Comparison of ENCODE assay signal across 19 cellular contexts in the genomic region with DNA sequence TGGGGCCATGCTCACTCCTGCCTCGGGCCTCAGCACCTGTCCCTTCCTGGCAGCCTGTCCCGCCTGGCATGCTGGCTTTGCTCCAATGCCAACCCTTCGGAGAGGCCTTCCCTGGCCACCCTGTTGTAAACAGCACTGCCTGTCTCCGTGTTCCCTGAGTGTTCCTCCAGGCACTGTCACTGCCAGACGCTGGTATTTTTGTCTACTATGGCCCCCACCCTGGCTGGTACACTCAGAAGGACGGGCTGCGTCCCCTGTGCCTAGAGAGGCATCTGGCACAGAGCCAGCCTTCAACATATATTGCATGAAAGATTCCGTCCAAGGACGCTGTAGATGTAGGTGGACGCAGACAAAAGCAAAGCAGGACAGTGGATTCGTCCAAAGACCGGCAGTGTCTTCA. TPM values are rescaled to one million over a fixed set of nuclear protein-coding genes. Genes with fewer than 3 reads are reported as not detected.
DNase-seq lines count a peak whose midpoint lies in the region; ATAC-seq, FAIRE-seq and TF ChIP-seq lines count a peak whose summit lies in the region.
"Had no signal": no experiment of that assay in that cellular context is flagged by ENCODE, and none has a peak within 500 bp of the region (broad histone marks: within the 10 kb centered on the region; RNA-seq: fewer than 3 reads in every experiment).

No MANE protein-coding gene starts in this region.

- ATAC-seq in left lung (peak; percentile 26), WTC11 (no peak)

- H3K4me3 Mint-ChIP-seq in WTC11: no peak overlapping the region
- H3K4me3 Mint-ChIP-seq: nephron had no signal

- no peak overlapping the region for H3K27ac Mint-ChIP-seq in WTC11
- H3K27ac Mint-ChIP-seq: nephron had no signal

- intact Hi-C loops in left lung (cut with DNase I): no loop called here

- H3K27ac ChIP-seq in left lung (no peak overlapping the region), small intestine (ENCODE audit: low read depth in 1 of 2, low read length in 1 of 2) (peak overlapping the region in 1 of 2 donors; percentile 40)
- H3K27ac ChIP-seq: 22Rv1, cardiac muscle cell, sigmoid colon, suprapubic skin had no signal

- POLR2A ChIA-PET in WTC11 (lab: Charles Lee): no interaction called here

- DNase-seq in NCI-H1694 (lab: John Stamatoyannopoulos, UW): peak; percentile 34
- no peak for DNase-seq in NCI-H1694 treated with DMSO at 0.1 percent for 48 hours (lab: John Stamatoyannopoulos, UW)
- peak; percentile 23 for DNase-seq in cerebellar cortex (ENCODE audit: low spot score)
- DNase-seq in left lung: peak; percentile 38 to 77
- DNase-seq in small intestine: peak; percentile 76
- DNase-seq in stimulated activated naive CD4-positive, alpha-beta T cell (lab: John Stamatoyannopoulos, UW): no peak
- no peak for DNase-seq in stimulated activated CD4-positive, alpha-beta T cell treated with anti-CD3 and anti-CD28 coated beads, Interleukin-1b, Interleukin-23, amount 100 ng/mL, for 48 hours
- DNase-seq in WTC11 (ENCODE audit: low spot score): no peak
- DNase-seq: activated CD4-positive, alpha-beta T cell treated with anti-CD3 and anti-CD28 coated beads, Interleukin-2, amount 50 U/mL, for 4 hours; activated T-cell treated with anti-CD3 and anti-CD28 coated beads, Interleukin-2, amount 50 U/mL, for 48 hours; DMS 273 treated with DMSO at 0.1 percent for 48 hours; NCI-H1930; NCI-H69; sigmoid colon had no signal

- peaks cover 8% of the 10 kb centered on the region for H3K4me1 Mint-ChIP-seq in WTC11

- CTCF ChIA-PET in WTC11 (lab: Charles Lee): no interaction called here

- WGBS in small intestine, 3 donors: 14 to 49% (median 25%) methylated on average over 12 of the region's 12 CpGs

- H3K36me3 Mint-ChIP-seq in WTC11: no peaks in the 10 kb centered on the region

- H3K27me3 Mint-ChIP-seq in WTC11 (ENCODE audit: low read depth): no peaks in the 10 kb centered on the region

- no peak for FAIRE-seq in small intestine (lab: Jason Lieb, UNC)

- H3K9me3 ChIP-seq in left lung (no peaks in the 10 kb centered on the region), small intestine (ENCODE audit: control insufficient read depth, low read depth) (no peaks in the 10 kb centered on the region)
- H3K9me3 ChIP-seq: sigmoid colon, suprapubic skin had no signal

- H3K4me3 ChIP-seq in left lung: no peak overlapping the region
- no peak overlapping the region for H3K4me3 ChIP-seq in small intestine (ENCODE audit: low read depth in 1 of 2, low read length in 2 of 2)
- H3K4me3 ChIP-seq: cardiac muscle cell, sigmoid colon, suprapubic skin had no signal

- H3K9me3 Mint-ChIP-seq in WTC11: no peaks in the 10 kb centered on the region
- H3K9me3 Mint-ChIP-seq: nephron had no signal

- H3K36me3 ChIP-seq in left lung (no peaks in the 10 kb centered on the region), small intestine (ENCODE audit: control insufficient read depth in 2 of 2, insufficient read depth in 2 of 2, low read length in 2 of 2) (no peaks in the 10 kb centered on the region)
- H3K36me3 ChIP-seq: cardiac muscle cell, sigmoid colon, suprapubic skin had no signal

- H3K27me3 ChIP-seq in left lung (peaks cover 5 to 63% of the 10 kb centered on the region in 2 donors), small intestine (ENCODE audit: control insufficient read depth in 2 of 2, insufficient read depth in 2 of 2, low read length in 2 of 2) (no peaks in the 10 kb centered on the region)
- H3K27me3 ChIP-seq: cardiac muscle cell had no signal

- no peak for TF ChIP-seq CTCF in left lung (IDR thresholded peaks at IDR 0.05)
- no peak for TF ChIP-seq CTCF in WTC11 (IDR thresholded peaks at IDR 0.05)

- H3K4me1 ChIP-seq in left lung (no peaks in the 10 kb centered on the region), small intestine (ENCODE audit: control insufficient read depth in 2 of 2, insufficient read depth in 1 of 2, low read depth in 1 of 2, low read length in 1 of 2) (peaks cover 0 to 18% of the 10 kb centered on the region in 2 donors)

TF ChIP-seq in WTC11, 78 proteins besides CTCF, POLR2A, EP300 and RAD21 (continues in another document):
- TF ChIP-seq ZNF138 (CRISPR knock-in tag; conservative IDR thresholded peaks at IDR 0.05) (no peak), ELF4 (CRISPR knock-in tag; IDR thresholded peaks at IDR 0.05; ENCODE audit: low read depth) (no peak), SMAD4 (CRISPR knock-in tag; IDR thresholded peaks at IDR 0.05) (no peak), HMGA2 (CRISPR knock-in tag; IDR thresholded peaks at IDR 0.05) (no peak), ZNF281 (CRISPR knock-in tag; IDR thresholded peaks at IDR 0.05) (no peak), E2F1 (CRISPR knock-in tag; IDR thresholded peaks at IDR 0.05) (no peak), ZBTB21 (CRISPR knock-in tag; IDR thresholded peaks at IDR 0.05; ENCODE audit: borderline replicate concordance) (no peak), ZNF232 (CRISPR knock-in tag; IDR thresholded peaks at IDR 0.05) (no peak)
- TF ChIP-seq, protein P1, sequence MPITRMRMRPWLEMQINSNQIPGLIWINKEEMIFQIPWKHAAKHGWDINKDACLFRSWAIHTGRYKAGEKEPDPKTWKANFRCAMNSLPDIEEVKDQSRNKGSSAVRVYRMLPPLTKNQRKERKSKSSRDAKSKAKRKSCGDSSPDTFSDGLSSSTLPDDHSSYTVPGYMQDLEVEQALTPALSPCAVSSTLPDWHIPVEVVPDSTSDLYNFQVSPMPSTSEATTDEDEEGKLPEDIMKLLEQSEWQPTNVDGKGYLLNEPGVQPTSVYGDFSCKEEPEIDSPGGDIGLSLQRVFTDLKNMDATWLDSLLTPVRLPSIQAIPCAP (CRISPR knock-in tag; IDR thresholded peaks at IDR 0.05): no peak
- TF ChIP-seq, protein P2, sequence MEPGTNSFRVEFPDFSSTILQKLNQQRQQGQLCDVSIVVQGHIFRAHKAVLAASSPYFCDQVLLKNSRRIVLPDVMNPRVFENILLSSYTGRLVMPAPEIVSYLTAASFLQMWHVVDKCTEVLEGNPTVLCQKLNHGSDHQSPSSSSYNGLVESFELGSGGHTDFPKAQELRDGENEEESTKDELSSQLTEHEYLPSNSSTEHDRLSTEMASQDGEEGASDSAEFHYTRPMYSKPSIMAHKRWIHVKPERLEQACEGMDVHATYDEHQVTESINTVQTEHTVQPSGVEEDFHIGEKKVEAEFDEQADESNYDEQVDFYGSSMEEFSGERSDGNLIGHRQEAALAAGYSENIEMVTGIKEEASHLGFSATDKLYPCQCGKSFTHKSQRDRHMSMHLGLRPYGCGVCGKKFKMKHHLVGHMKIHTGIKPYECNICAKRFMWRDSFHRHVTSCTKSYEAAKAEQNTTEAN (CRISPR knock-in tag; IDR thresholded peaks at IDR 0.05): no peak
- TF ChIP-seq, protein P3, sequence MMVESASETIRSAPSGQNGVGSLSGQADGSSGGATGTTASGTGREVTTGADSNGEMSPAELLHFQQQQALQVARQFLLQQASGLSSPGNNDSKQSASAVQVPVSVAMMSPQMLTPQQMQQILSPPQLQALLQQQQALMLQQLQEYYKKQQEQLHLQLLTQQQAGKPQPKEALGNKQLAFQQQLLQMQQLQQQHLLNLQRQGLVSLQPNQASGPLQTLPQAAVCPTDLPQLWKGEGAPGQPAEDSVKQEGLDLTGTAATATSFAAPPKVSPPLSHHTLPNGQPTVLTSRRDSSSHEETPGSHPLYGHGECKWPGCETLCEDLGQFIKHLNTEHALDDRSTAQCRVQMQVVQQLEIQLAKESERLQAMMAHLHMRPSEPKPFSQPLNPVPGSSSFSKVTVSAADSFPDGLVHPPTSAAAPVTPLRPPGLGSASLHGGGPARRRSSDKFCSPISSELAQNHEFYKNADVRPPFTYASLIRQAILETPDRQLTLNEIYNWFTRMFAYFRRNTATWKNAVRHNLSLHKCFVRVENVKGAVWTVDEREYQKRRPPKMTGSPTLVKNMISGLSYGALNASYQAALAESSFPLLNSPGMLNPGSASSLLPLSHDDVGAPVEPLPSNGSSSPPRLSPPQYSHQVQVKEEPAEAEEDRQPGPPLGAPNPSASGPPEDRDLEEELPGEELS (CRISPR knock-in tag; IDR thresholded peaks at IDR 0.05): no peak

RNA-seq across cellular contexts. Expression of gene ASPG, which starts 2.7 kb away (rescaled TPM):
- 1 to 10 TPM; 1.4 TPM for total RNA-seq in left lung
- polyA plus RNA-seq in small intestine: 1 to 10 TPM in 2 of 3 donors, under 1 TPM in 1; 0.43 to 2.7 (median 1.9) TPM
- total RNA-seq in WTC11 (2021): 3.4 to 3.8 TPM (median 3.5 TPM) in 3 replicates
- total RNA-seq: M059J had no signal

RNA-seq across cellular contexts. Expression of gene KIF26A, which starts 55.6 kb away (rescaled TPM):
- total RNA-seq in left lung: 1 to 10 TPM; 4.5 to 5.4 TPM
- polyA plus RNA-seq in small intestine: 1 to 10 TPM in 1 of 3 donors, under 1 TPM in 1, not detected in 1; 0.27 to 4.8 TPM
- 36.4 to 53.4 TPM (median 39.5 TPM) in 3 replicates for total RNA-seq in WTC11 (2021)
- total RNA-seq: M059J had no signal

Comparison
In these comparisons a context has a peak if more than half of its experiments do, and no peak if none do; other contexts are left out.
1. DNase-seq: peak in NCI-H1694 (single experiment), cerebellar cortex (single experiment), left lung (2 of 2) and small intestine (single experiment); none in NCI-H1694 treated with DMSO at 0.1 percent for 48 hours (single experiment), stimulated activated naive CD4-positive, alpha-beta T cell (0 of 6), stimulated activated CD4-positive, alpha-beta T cell treated with anti-CD3 and anti-CD28 coated beads, Interleukin-1b, Interleukin-23, amount 100 ng/mL, for 48 hours (single experiment) and WTC11 (single experiment).